In the genomic region with DNA sequence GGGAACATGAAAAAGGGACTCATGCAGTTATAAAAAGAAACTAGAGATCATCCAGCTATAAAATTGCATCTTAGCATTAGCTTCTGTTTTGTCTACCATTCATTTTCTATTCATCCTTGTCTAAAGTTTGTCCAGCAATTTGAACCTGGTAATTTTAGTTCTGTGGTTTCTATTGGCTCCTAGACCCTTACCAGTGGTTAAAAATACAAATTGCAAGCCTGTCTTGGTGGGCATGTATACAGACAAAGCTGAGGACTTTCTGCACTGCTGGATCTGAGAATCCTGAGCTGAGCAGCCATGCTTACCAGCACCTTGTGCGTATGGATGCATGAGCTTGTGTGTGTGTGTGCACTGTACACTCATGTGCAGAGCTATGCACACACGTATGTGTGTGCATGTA, we compare ENCODE assay signal across 29 cellular contexts.
"Had no signal": no experiment of that assay in that cellular context is flagged by ENCODE, and none has a peak within 500 bp of the region (broad histone marks: within the 10 kb centered on the region; RNA-seq: fewer than 3 reads in every experiment).

No MANE protein-coding gene starts in this region.

- H3K4me3 Mint-ChIP-seq: activated CD4-positive, alpha-beta T cell treated with anti-CD3 and anti-CD28 coated beads for 36 hours; activated naive CD4-positive, alpha-beta T cell treated with anti-CD3 and anti-CD28 coated beads, Interleukin-2, amount 50 U/mL, for 24 hours; activated naive CD8-positive, alpha-beta T cell treated with anti-CD3 and anti-CD28 coated beads, Interleukin-2, amount 50 U/mL, for 24 hours; activated T-cell treated with anti-CD3 and anti-CD28 coated beads, Interleukin-2, amount 50 U/mL, for 4 hours; activated T-helper 17 cell treated with anti-CD3 and anti-CD28 coated beads, Interleukin-2, amount 50 U/mL, for 72 hours; natural killer cell treated with Interleukin-12 subunit alpha and Interleukin-12 subunit beta and Interleukin-15 and Interleukin-18, amount 100 ng/mL, for 72 hours; stimulated activated effector memory CD8-positive, alpha-beta T cell treated with anti-CD3 and anti-CD28 coated beads, Interleukin-12 subunit alpha, Interleukin-12 subunit beta, amount 100 ng/mL, for 72 hours; stimulated activated naive CD8-positive, alpha-beta T cell treated with anti-CD3 and anti-CD28 coated beads, Interleukin-15, Interleukin-2, amounts not matched to agents 100 ng/mL and 50 ng/mL, for 24 hours; T-helper 2 cell treated with Interferon-gamma antibody and Interleukin-4, amounts not matched to agents 5 μg/mL and 100 μg/mL, for 36 hours had no signal

- H3K27me3 Mint-ChIP-seq: activated CD4-positive, alpha-beta T cell treated with anti-CD3 and anti-CD28 coated beads for 36 hours; activated naive CD4-positive, alpha-beta T cell treated with anti-CD3 and anti-CD28 coated beads, Interleukin-2, amount 50 U/mL, for 24 hours; activated naive CD8-positive, alpha-beta T cell treated with anti-CD3 and anti-CD28 coated beads, Interleukin-2, amount 50 U/mL, for 24 hours; activated T-helper 17 cell treated with anti-CD3 and anti-CD28 coated beads, Interleukin-2, amount 50 U/mL, for 72 hours; natural killer cell treated with Interleukin-12 subunit alpha and Interleukin-12 subunit beta and Interleukin-15 and Interleukin-18, amount 100 ng/mL, for 72 hours; stimulated activated naive CD8-positive, alpha-beta T cell treated with anti-CD3 and anti-CD28 coated beads, Interleukin-15, Interleukin-2, amounts not matched to agents 100 ng/mL and 50 ng/mL, for 24 hours had no signal

- H3K36me3 ChIP-seq: breast epithelium, colonic mucosa, gastrocnemius medialis, left ventricle myocardium inferior, prostate gland, tibial artery had no signal

- H3K27ac ChIP-seq: breast epithelium, colonic mucosa, gastrocnemius medialis, left ventricle myocardium inferior, prostate gland, skin epidermis, tibial artery had no signal

- H3K9me3 Mint-ChIP-seq: activated naive CD4-positive, alpha-beta T cell treated with anti-CD3 and anti-CD28 coated beads, Interleukin-2, amount 50 U/mL, for 24 hours; activated naive CD8-positive, alpha-beta T cell treated with anti-CD3 and anti-CD28 coated beads, Interleukin-2, amount 50 U/mL, for 24 hours; activated T-cell treated with anti-CD3 and anti-CD28 coated beads, Interleukin-2, amount 50 U/mL, for 4 hours; activated T-helper 17 cell treated with anti-CD3 and anti-CD28 coated beads, Interleukin-2, amount 50 U/mL, for 72 hours; natural killer cell treated with Interleukin-12 subunit alpha and Interleukin-12 subunit beta and Interleukin-15 and Interleukin-18, amount 100 ng/mL, for 72 hours; stimulated activated effector memory CD8-positive, alpha-beta T cell treated with anti-CD3 and anti-CD28 coated beads, Interleukin-12 subunit alpha, Interleukin-12 subunit beta, amount 100 ng/mL, for 72 hours; stimulated activated naive CD8-positive, alpha-beta T cell treated with anti-CD3 and anti-CD28 coated beads, Interleukin-15, Interleukin-2, amounts not matched to agents 100 ng/mL and 50 ng/mL, for 24 hours; T-helper 2 cell treated with Interferon-gamma antibody and Interleukin-4, amounts not matched to agents 5 μg/mL and 100 μg/mL, for 36 hours had no signal

- H3K4me3 ChIP-seq: breast epithelium, colonic mucosa, gastrocnemius medialis, left ventricle myocardium inferior, lung, mucosa of descending colon, prostate gland, skin epidermis, tibial artery had no signal

- H3K4me1 ChIP-seq: breast epithelium, colonic mucosa, prostate gland, tibial artery had no signal

- H3K27me3 ChIP-seq: breast epithelium, colonic mucosa, gastrocnemius medialis, tibial artery had no signal

- H3K36me3 Mint-ChIP-seq: natural killer cell treated with Interleukin-12 subunit alpha and Interleukin-12 subunit beta and Interleukin-15 and Interleukin-18, amount 100 ng/mL, for 72 hours had no signal

- FAIRE-seq: islet of Langerhans had no signal

- H3K27ac Mint-ChIP-seq: activated CD4-positive, alpha-beta T cell treated with anti-CD3 and anti-CD28 coated beads for 36 hours; activated naive CD4-positive, alpha-beta T cell treated with anti-CD3 and anti-CD28 coated beads, Interleukin-2, amount 50 U/mL, for 24 hours; activated T-helper 17 cell treated with anti-CD3 and anti-CD28 coated beads, Interleukin-2, amount 50 U/mL, for 72 hours; natural killer cell treated with Interleukin-12 subunit alpha and Interleukin-12 subunit beta and Interleukin-15 and Interleukin-18, amount 100 ng/mL, for 72 hours; stimulated activated effector memory CD8-positive, alpha-beta T cell treated with anti-CD3 and anti-CD28 coated beads, Interleukin-12 subunit alpha, Interleukin-12 subunit beta, amount 100 ng/mL, for 72 hours; stimulated activated naive CD8-positive, alpha-beta T cell treated with anti-CD3 and anti-CD28 coated beads, Interleukin-15, Interleukin-2, amounts not matched to agents 100 ng/mL and 50 ng/mL, for 24 hours; T-helper 2 cell treated with Interferon-gamma antibody and Interleukin-4, amounts not matched to agents 5 μg/mL and 100 μg/mL, for 36 hours had no signal

- H3K9me3 ChIP-seq: breast epithelium, colonic mucosa, gastrocnemius medialis, left ventricle myocardium inferior, mucosa of descending colon, prostate gland, tibial artery had no signal

- DNase-seq: activated CD4-positive, alpha-beta T cell treated with anti-CD3 and anti-CD28 coated beads for 36 hours; activated CD4-positive, alpha-beta T cell treated with anti-CD3 and anti-CD28 coated beads, Interleukin-2, amount 50 U/mL, for 48 hours; activated CD4-positive, CD25-positive, alpha-beta regulatory T cell; activated naive CD8-positive, alpha-beta T cell treated with anti-CD3 and anti-CD28 coated beads, Interleukin-2, amount 50 U/mL, for 24 hours; activated T-cell treated with anti-CD3 and anti-CD28 coated beads, Interleukin-2, amount 50 U/mL, for 4 hours; colonic mucosa; effector memory CD4-positive, alpha-beta T cell; erythroblast; gastrocnemius medialis; glutamatergic neuron; left ventricle myocardium inferior; mucosa of descending colon; retina; stimulated activated CD4-positive, alpha-beta T cell treated with anti-CD3 and anti-CD28 coated beads, Interleukin-12 subunit alpha, Interleukin-12 subunit beta, amount 100 ng/mL, for 4 hours; stimulated activated CD4-positive, alpha-beta T cell treated with anti-CD3 and anti-CD28 coated beads, Interleukin-4, amount 100 ng/mL, for 24 hours; T-helper 1 cell had no signal

- ATAC-seq: activated CD4-positive, alpha-beta T cell treated with anti-CD3 and anti-CD28 coated beads for 36 hours; activated naive CD8-positive, alpha-beta T cell treated with anti-CD3 and anti-CD28 coated beads, Interleukin-2, amount 50 U/mL, for 24 hours; activated T-cell treated with anti-CD3 and anti-CD28 coated beads, Interleukin-2, amount 50 U/mL, for 4 hours; activated T-helper 17 cell treated with anti-CD3 and anti-CD28 coated beads, Interleukin-2, amount 50 U/mL, for 72 hours; gastrocnemius medialis; mucosa of descending colon; natural killer cell treated with Interleukin-12 subunit alpha and Interleukin-12 subunit beta and Interleukin-15 and Interleukin-18, amount 100 ng/mL, for 72 hours; sciatic nerve; stimulated activated effector memory CD8-positive, alpha-beta T cell treated with anti-CD3 and anti-CD28 coated beads, Interleukin-12 subunit alpha, Interleukin-12 subunit beta, amount 100 ng/mL, for 72 hours had no signal
